Comparison of ENCODE assay signal across 1 cellular context in the genomic region with DNA sequence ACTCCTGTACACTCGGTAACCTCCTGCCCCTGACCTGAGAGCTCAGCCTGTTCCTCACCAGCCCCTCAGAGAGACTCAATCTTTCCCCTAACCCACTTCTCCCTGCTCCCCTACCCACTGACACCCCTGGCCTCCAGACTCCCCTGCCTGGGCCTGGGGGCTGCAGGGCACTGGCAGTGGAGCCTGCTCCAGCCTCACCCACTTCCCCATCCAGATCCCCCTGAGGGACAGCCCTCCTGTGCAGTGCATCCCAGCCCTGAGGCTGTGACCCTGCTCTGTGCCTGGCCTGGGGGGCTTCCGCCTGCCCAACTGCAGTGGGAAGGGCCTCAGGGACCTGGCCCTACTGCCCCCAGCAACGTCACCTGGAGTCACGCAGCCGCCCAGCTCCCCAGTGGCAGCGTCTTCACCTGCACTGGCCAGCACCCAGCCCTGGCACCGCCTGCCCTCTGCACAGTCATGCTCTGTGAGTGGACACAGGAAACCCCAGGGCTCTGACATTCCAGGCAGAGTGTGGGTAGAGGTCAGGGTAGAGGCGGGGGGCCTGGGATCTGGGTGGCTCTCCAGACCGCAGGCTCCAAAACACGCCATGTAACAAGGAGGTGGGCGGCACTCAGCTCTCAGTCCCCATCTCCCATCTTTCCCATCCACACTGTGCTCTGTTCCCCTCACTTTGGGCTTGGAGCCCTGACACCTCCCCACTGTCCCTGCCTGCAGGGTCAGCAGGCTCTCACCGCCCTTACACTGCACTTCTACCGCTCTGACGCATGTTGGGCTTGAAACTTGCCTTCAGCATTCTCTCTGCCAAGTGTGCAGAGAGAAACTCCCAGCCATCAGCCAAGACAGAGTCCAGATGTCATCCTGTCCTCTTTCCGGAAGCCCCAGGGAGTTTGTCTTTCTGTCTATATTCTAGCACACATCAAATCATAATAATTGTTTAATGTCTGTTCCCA.
TF ChIP-seq lines count a peak whose summit lies in the region.

No MANE protein-coding gene starts in this region.

TF ChIP-seq in H1, 55 proteins besides CTCF, POLR2A, EP300 and RAD21:
- TF ChIP-seq SUZ12 (IDR thresholded peaks at IDR 0.05; ENCODE audit: low read length) (no peak), RNF2 (IDR thresholded peaks at IDR 0.05; ENCODE audit: borderline replicate concordance, low read depth, low read length, missing control alignments, poor library complexity, severe bottlenecking) (no peak), TCF12 (IDR thresholded peaks at IDR 0.05; ENCODE audit: low read depth, low read length) (no peak), HDAC2 (IDR thresholded peaks at IDR 0.05; ENCODE audit: borderline replicate concordance in 1 of 2, low read depth in 2 of 2, low read length in 2 of 2) (no peak), SIX5 (IDR thresholded peaks at IDR 0.05; ENCODE audit: low read depth, low read length) (no peak), POU5F1 (IDR thresholded peaks at IDR 0.05; ENCODE audit: low read depth, low read length) (no peak), KDM4A (IDR thresholded peaks at IDR 0.05; ENCODE audit: low read depth, low read length, severe bottlenecking) (no peak), FOSL1 (IDR thresholded peaks at IDR 0.05; ENCODE audit: insufficient read depth, low read depth, low read length) (no peak), BACH1 (IDR thresholded peaks at IDR 0.05; ENCODE audit: low read length) (no peak), TEAD4 (IDR thresholded peaks at IDR 0.05; ENCODE audit: low read depth, low read length) (no peak), MAFK (IDR thresholded peaks at IDR 0.05; ENCODE audit: low read depth, low read length) (no peak), PHF8 (conservative IDR thresholded peaks at IDR 0.05; ENCODE audit: low read depth, low read length) (no peak), CBX8 (IDR thresholded peaks at IDR 0.05; ENCODE audit: borderline replicate concordance, low read depth, low read length) (no peak), HDAC6 (IDR thresholded peaks at IDR 0.05; ENCODE audit: low read depth, low read length) (no peak), CREB1 (IDR thresholded peaks at IDR 0.05) (no peak)
TF ChIP-seq in H1: peak in this region for 0.
